In the genomic region with DNA sequence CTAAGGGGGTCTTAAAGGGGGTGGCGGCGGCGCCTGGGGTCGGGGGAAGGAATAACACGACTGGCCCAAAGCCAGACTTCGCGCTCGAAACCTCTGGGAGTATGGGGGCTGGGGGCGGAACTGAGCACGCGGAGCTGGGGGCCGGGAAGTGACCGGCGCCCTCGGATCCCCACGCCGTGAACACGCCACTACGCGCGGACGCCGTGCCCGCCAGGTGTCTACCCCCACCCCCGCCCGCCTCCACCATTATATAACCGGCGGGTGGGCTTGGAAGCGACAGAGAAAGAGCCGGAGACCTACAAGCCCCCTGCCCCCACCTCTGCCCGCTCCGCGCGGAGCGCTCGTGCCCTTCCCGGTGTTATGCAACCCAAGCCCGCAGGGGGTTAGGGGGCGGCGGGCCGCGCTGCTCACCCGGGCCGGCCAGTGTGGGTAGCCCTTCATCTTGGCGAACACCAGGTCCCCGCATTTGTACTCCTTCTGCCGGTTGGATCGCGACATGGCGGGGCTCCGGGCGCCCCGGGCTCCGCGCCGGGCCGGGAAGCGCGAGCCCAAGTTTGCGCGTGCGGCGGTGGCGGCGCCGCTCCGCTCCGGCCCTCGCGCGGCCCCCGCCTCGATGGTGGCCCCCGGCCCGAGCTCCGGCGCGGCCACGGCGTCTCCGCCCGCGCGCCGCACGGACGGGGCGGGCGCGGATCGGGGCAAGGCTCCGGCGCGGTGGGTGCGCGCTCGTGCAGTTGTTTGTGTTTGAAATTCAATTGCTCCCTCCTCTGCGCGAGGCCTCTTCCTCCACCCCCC, we compare ENCODE assay signal across 1 cellular context.
TF ChIP-seq lines count a peak whose summit lies in the region.

A gene (minus strand): TSS at position 744 of the 792 bp plus-strand sequence. CDS start 246 bp downstream, at position 498.

TF ChIP-seq in GM12878, 131 proteins besides CTCF, POLR2A, EP300 and RAD21 (continued from another document):
- TF ChIP-seq, protein P1, sequence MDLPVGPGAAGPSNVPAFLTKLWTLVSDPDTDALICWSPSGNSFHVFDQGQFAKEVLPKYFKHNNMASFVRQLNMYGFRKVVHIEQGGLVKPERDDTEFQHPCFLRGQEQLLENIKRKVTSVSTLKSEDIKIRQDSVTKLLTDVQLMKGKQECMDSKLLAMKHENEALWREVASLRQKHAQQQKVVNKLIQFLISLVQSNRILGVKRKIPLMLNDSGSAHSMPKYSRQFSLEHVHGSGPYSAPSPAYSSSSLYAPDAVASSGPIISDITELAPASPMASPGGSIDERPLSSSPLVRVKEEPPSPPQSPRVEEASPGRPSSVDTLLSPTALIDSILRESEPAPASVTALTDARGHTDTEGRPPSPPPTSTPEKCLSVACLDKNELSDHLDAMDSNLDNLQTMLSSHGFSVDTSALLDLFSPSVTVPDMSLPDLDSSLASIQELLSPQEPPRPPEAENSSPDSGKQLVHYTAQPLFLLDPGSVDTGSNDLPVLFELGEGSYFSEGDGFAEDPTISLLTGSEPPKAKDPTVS (IDR thresholded peaks at IDR 0.05; ENCODE audit: low read depth, low read length) = no peak
- TF ChIP-seq TAF1 (IDR thresholded peaks at IDR 0.05; ENCODE audit: borderline replicate concordance, low read depth, low read length) = peak; percentile 8; the same call in 1 of the 2 replicates
- TF ChIP-seq, protein P2, sequence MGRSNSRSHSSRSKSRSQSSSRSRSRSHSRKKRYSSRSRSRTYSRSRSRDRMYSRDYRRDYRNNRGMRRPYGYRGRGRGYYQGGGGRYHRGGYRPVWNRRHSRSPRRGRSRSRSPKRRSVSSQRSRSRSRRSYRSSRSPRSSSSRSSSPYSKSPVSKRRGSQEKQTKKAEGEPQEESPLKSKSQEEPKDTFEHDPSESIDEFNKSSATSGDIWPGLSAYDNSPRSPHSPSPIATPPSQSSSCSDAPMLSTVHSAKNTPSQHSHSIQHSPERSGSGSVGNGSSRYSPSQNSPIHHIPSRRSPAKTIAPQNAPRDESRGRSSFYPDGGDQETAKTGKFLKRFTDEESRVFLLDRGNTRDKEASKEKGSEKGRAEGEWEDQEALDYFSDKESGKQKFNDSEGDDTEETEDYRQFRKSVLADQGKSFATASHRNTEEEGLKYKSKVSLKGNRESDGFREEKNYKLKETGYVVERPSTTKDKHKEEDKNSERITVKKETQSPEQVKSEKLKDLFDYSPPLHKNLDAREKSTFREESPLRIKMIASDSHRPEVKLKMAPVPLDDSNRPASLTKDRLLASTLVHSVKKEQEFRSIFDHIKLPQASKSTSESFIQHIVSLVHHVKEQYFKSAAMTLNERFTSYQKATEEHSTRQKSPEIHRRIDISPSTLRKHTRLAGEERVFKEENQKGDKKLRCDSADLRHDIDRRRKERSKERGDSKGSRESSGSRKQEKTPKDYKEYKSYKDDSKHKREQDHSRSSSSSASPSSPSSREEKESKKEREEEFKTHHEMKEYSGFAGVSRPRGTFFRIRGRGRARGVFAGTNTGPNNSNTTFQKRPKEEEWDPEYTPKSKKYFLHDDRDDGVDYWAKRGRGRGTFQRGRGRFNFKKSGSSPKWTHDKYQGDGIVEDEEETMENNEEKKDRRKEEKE (IDR thresholded peaks at IDR 0.05) = no peak
- TF ChIP-seq BHLHE40 (IDR thresholded peaks at IDR 0.05; ENCODE audit: borderline replicate concordance in 1 of 2, low read depth in 2 of 2, low read length in 1 of 2) = peak in 1 of 2 experiments; percentile 60; a peak in 1 of 4 replicates
- TF ChIP-seq SRF (IDR thresholded peaks at IDR 0.05; ENCODE audit: low read depth in 2 of 2, low read length in 2 of 2) = no peak
- TF ChIP-seq, protein P3, sequence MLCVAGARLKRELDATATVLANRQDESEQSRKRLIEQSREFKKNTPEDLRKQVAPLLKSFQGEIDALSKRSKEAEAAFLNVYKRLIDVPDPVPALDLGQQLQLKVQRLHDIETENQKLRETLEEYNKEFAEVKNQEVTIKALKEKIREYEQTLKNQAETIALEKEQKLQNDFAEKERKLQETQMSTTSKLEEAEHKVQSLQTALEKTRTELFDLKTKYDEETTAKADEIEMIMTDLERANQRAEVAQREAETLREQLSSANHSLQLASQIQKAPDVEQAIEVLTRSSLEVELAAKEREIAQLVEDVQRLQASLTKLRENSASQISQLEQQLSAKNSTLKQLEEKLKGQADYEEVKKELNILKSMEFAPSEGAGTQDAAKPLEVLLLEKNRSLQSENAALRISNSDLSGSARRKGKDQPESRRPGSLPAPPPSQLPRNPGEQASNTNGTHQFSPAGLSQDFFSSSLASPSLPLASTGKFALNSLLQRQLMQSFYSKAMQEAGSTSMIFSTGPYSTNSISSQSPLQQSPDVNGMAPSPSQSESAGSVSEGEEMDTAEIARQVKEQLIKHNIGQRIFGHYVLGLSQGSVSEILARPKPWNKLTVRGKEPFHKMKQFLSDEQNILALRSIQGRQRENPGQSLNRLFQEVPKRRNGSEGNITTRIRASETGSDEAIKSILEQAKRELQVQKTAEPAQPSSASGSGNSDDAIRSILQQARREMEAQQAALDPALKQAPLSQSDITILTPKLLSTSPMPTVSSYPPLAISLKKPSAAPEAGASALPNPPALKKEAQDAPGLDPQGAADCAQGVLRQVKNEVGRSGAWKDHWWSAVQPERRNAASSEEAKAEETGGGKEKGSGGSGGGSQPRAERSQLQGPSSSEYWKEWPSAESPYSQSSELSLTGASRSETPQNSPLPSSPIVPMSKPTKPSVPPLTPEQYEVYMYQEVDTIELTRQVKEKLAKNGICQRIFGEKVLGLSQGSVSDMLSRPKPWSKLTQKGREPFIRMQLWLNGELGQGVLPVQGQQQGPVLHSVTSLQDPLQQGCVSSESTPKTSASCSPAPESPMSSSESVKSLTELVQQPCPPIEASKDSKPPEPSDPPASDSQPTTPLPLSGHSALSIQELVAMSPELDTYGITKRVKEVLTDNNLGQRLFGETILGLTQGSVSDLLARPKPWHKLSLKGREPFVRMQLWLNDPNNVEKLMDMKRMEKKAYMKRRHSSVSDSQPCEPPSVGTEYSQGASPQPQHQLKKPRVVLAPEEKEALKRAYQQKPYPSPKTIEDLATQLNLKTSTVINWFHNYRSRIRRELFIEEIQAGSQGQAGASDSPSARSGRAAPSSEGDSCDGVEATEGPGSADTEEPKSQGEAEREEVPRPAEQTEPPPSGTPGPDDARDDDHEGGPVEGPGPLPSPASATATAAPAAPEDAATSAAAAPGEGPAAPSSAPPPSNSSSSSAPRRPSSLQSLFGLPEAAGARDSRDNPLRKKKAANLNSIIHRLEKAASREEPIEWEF (IDR thresholded peaks at IDR 0.05; ENCODE audit: insufficient replicate concordance, low read depth, low read length) = no peak
- TF ChIP-seq CEBPB (IDR thresholded peaks at IDR 0.05; ENCODE audit: borderline replicate concordance in 1 of 2, low read depth in 2 of 2, low read length in 2 of 2) = no peak
- TF ChIP-seq SMARCA5 (IDR thresholded peaks at IDR 0.05) = peak; percentile 52
- TF ChIP-seq, protein P4, sequence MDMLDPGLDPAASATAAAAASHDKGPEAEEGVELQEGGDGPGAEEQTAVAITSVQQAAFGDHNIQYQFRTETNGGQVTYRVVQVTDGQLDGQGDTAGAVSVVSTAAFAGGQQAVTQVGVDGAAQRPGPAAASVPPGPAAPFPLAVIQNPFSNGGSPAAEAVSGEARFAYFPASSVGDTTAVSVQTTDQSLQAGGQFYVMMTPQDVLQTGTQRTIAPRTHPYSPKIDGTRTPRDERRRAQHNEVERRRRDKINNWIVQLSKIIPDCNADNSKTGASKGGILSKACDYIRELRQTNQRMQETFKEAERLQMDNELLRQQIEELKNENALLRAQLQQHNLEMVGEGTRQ (IDR thresholded peaks at IDR 0.05; ENCODE audit: borderline replicate concordance, low read depth, low read length) = no peak
- no peak for TF ChIP-seq RB1 (IDR thresholded peaks at IDR 0.05; ENCODE audit: borderline replicate concordance)
- no peak for TF ChIP-seq ZNF274 (IDR thresholded peaks at IDR 0.05; ENCODE audit: insufficient read depth, insufficient read length)
- no peak for TF ChIP-seq SIX5 (IDR thresholded peaks at IDR 0.05; ENCODE audit: low read depth, low read length, severe bottlenecking)
- TF ChIP-seq KLF5 (IDR thresholded peaks at IDR 0.05; ENCODE audit: partially characterized antibody) = peak; percentile 23
- 0 out of 2 replicates have a peak, but pooled peaks have one; percentile 18 for TF ChIP-seq TCF12 (IDR thresholded peaks at IDR 0.05; ENCODE audit: low read depth, low read length)
- TF ChIP-seq, protein P5, sequence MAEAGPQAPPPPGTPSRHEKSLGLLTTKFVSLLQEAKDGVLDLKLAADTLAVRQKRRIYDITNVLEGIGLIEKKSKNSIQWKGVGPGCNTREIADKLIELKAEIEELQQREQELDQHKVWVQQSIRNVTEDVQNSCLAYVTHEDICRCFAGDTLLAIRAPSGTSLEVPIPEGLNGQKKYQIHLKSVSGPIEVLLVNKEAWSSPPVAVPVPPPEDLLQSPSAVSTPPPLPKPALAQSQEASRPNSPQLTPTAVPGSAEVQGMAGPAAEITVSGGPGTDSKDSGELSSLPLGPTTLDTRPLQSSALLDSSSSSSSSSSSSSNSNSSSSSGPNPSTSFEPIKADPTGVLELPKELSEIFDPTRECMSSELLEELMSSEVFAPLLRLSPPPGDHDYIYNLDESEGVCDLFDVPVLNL (IDR thresholded peaks at IDR 0.05; ENCODE audit: low read depth, low read length) = no peak
- 0 out of 2 replicates have a peak, but pooled peaks have one; percentile 16 for TF ChIP-seq ZBED1 (IDR thresholded peaks at IDR 0.05; ENCODE audit: borderline replicate concordance)
- TF ChIP-seq, protein P6, sequence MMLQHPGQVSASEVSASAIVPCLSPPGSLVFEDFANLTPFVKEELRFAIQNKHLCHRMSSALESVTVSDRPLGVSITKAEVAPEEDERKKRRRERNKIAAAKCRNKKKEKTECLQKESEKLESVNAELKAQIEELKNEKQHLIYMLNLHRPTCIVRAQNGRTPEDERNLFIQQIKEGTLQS (IDR thresholded peaks at IDR 0.05; ENCODE audit: borderline replicate concordance, extremely low read depth, low read depth, low read length) = no peak
- no peak for TF ChIP-seq RAD51 (IDR thresholded peaks at IDR 0.05)
TF ChIP-seq in GM12878: peak in this region for 13.
